ENCODE assay signal across 11 cellular contexts in genomic region chr2:200968735-200969134, GRCh38. TPM values are rescaled to one million over a fixed set of nuclear protein-coding genes. Genes with fewer than 3 reads are reported as not detected.
DNase-seq lines count a peak whose midpoint lies in the region; ATAC-seq, FAIRE-seq and TF ChIP-seq lines count a peak whose summit lies in the region.
"Had no signal": no experiment of that assay in that cellular context is flagged by ENCODE, and none has a peak within 500 bp of the region (broad histone marks: within the 10 kb centered on the region; RNA-seq: fewer than 3 reads in every experiment).

No MANE protein-coding gene starts in this region.

- peak; percentile 14; the same call in 1 of the 2 replicates for TF ChIP-seq CTCF in SK-N-SH (IDR thresholded peaks at IDR 0.05)
- no peak for TF ChIP-seq CTCF in K562 (IDR thresholded peaks at IDR 0.05 in 2 of 3, conservative IDR thresholded peaks at IDR 0.05 in 1 of 3; ENCODE audit: insufficient read depth in 2 of 3, low read depth in 1 of 3, low read length in 3 of 3)
- no peak for TF ChIP-seq CTCF in neutrophil (IDR thresholded peaks at IDR 0.05)

- intact Hi-C loops in K562 (cut with micrococcal nuclease), result no loop called here

- no peak overlapping the region for H3K27ac ChIP-seq in SK-N-SH (ENCODE audit: low read depth in 2 of 2, low read length in 1 of 2)
- peak overlapping the region; percentile 36; the same call in 1 of the 3 replicates for H3K27ac ChIP-seq in K562 (ENCODE audit: extremely low read depth, low read depth, low read length)
- H3K27ac ChIP-seq in neutrophil, result peak overlapping the region; percentile 55

- no peak overlapping the region for H2AFZ ChIP-seq in SK-N-SH (ENCODE audit: low read depth)
- no peak overlapping the region for H2AFZ ChIP-seq in K562 (ENCODE audit: low read depth, low read length)

- H3K9me3 ChIP-seq in SK-N-SH, result no peaks in the 10 kb centered on the region
- H3K9me3 ChIP-seq in K562 (replicated peaks; ENCODE audit: control insufficient read depth, insufficient read depth, low read depth, low read length), result no peaks in the 10 kb centered on the region
- no peaks in the 10 kb centered on the region for H3K9me3 ChIP-seq in neutrophil

- TF ChIP-seq POLR2A in K562 (conservative IDR thresholded peaks at IDR 0.05), result no peak

- TF ChIP-seq RAD21 in SK-N-SH (IDR thresholded peaks at IDR 0.05; ENCODE audit: low read length) (no peak), K562 (CRISPR knock-in tag; conservative IDR thresholded peaks at IDR 0.05 in 1 of 2, IDR thresholded peaks at IDR 0.05 in 1 of 2) (no peak)

- ATAC-seq in SK-N-SH treated with all-trans-retinoic acid at 6 μM for 48 hours (no peak), K562 (no peak)

- in situ Hi-C loops in KBM-7 (cut with MboI; ENCODE audit: low pct_unique_long_range_greater_than_20kb, low sequenced_read_pairs), result no loop called here
- in situ Hi-C loops in K562 (cut with MboI), result no loop called here

- FAIRE-seq in K562 (lab: Jason Lieb, UNC), result no peak

- no peak overlapping the region for H3K9ac ChIP-seq in SK-N-SH
- H3K9ac ChIP-seq in K562 (ENCODE audit: insufficient read depth in 1 of 2, low read depth in 2 of 2, low read length in 2 of 2), result no peak overlapping the region

- H4K20me1 ChIP-seq in SK-N-SH (ENCODE audit: insufficient read depth), result no peaks in the 10 kb centered on the region
- H4K20me1 ChIP-seq in K562 (replicated peaks; ENCODE audit: control insufficient read depth, insufficient read depth, low read length), result no peaks in the 10 kb centered on the region

- H3K4me1 ChIP-seq in SK-N-SH (ENCODE audit: control insufficient read depth in 1 of 2, insufficient read depth in 2 of 2, low read depth in 1 of 2, low read length in 1 of 2) (peaks cover 3 to 5% of the 10 kb centered on the region in 2 experiments; a peak in 3 of 4 replicates), K562 (replicated peaks in 1 of 2; ENCODE audit: control insufficient read depth in 2 of 2, insufficient read depth in 2 of 2, low read length in 2 of 2) (peaks cover 8 to 16% of the 10 kb centered on the region in 2 experiments; a peak in 4 of 5 replicates), neutrophil (ENCODE audit: control insufficient read depth in 1 of 2, insufficient read depth in 1 of 2, low read depth in 1 of 2, low read length in 1 of 2) (peaks cover 24 to 27% of the 10 kb centered on the region in 2 experiments)

- H3K9me2 ChIP-seq in SK-N-SH, result no peaks in the 10 kb centered on the region

- TF ChIP-seq EP300 in SK-N-SH (IDR thresholded peaks at IDR 0.05; ENCODE audit: borderline replicate concordance in 1 of 2, low read depth in 1 of 2, low read length in 1 of 2) (no peak), K562 (IDR thresholded peaks at IDR 0.05; ENCODE audit: low read length) (no peak)

- CTCF ChIA-PET in SK-N-SH (lab: Yijun Ruan, JAX), result no interaction called here
- CTCF ChIA-PET in K562 (lab: Yijun Ruan, JAX; ENCODE audit: low intra/inter-chr PET ratio), result no interaction called here

- H3K27me3 ChIP-seq in SK-N-SH (ENCODE audit: insufficient read depth) (no peaks in the 10 kb centered on the region), K562 (ENCODE audit: control insufficient read depth in 2 of 2, insufficient read depth in 2 of 2, low read length in 2 of 2) (no peaks in the 10 kb centered on the region), neutrophil (no peaks in the 10 kb centered on the region)

- DNase-seq in SK-N-SH (no peak), KBM-7 (peak; percentile 16), K562 (ENCODE audit: extremely low read depth in 1 of 4, low spot score in 3 of 4) (peak in 1 of 4 experiments; percentile 10), NCI-H748 (lab: John Stamatoyannopoulos, UW; ENCODE audit: unreplicated experiment) (no peak), DMS79 treated with DMSO at 0.1 percent for 48 hours (lab: John Stamatoyannopoulos, UW) (no peak)
- no peak for DNase-seq in central memory CD4-positive, alpha-beta T cell
- DNase-seq: GOT3, NCI-H524 treated with DMSO at 0.1 percent for 48 hours had no signal

- H3K36me3 ChIP-seq in SK-N-SH (replicated peaks in 1 of 2; ENCODE audit: control insufficient read depth in 1 of 2, insufficient read depth in 2 of 2, low read length in 1 of 2), result peaks cover 0 to 7% of the 10 kb centered on the region in 2 experiments
- H3K36me3 ChIP-seq in K562 (ENCODE audit: control insufficient read depth, insufficient read depth, low read length), result peaks cover 10% of the 10 kb centered on the region; the same call in 2 of the 3 replicates
- H3K36me3 ChIP-seq in neutrophil, result peaks cover 11% of the 10 kb centered on the region

- H3K9me1 ChIP-seq in K562 (ENCODE audit: control insufficient read depth, insufficient read depth, low read length), result no peaks in the 10 kb centered on the region

- H3K4me3 ChIP-seq in SK-N-SH (ENCODE audit: low read depth in 2 of 2, low read length in 1 of 2), result no peak overlapping the region
- no peak overlapping the region for H3K4me3 ChIP-seq in K562
- H3K4me3 ChIP-seq in neutrophil (ENCODE audit: low read depth in 1 of 2, low read length in 1 of 2), result peak overlapping the region in 1 of 2 experiments; percentile 1
- H3K4me3 ChIP-seq: skin epidermis had no signal

- 83% methylated on average over 2 of the region's 2 CpGs for WGBS in SK-N-SH (ENCODE audit: low lambda C conversion rate)
- 40% methylated on average over 2 of the region's 2 CpGs for WGBS in K562 (ENCODE audit: insufficient coverage, low coverage, missing lambda C conversion rate)

- POLR2A ChIA-PET in SK-N-SH (lab: Yijun Ruan, JAX), result no interaction called here
- POLR2A ChIA-PET in K562 (lab: Yijun Ruan, JAX), result interaction anchor here (0.9 kb wide), 1 partner anchor 11 kb away, joined by 3 read pairs; no protein-coding TSS in a partner anchor

- H3K4me2 ChIP-seq in SK-N-SH (no peak overlapping the region), K562 (ENCODE audit: insufficient read depth, low read length) (no peak overlapping the region)

- H3F3A ChIP-seq in SK-N-SH (replicated peaks; ENCODE audit: insufficient read depth), result peaks cover 14% of the 10 kb centered on the region

- H3K79me2 ChIP-seq in SK-N-SH (ENCODE audit: insufficient read depth) (peaks cover 25% of the 10 kb centered on the region), K562 (ENCODE audit: control insufficient read depth, insufficient read depth, low read length) (peaks cover 27% of the 10 kb centered on the region)

- BruUV-seq in K562 (replicated peaks; lab: Mats Ljungman, UMichigan), result no TSS peak

TF ChIP-seq in SK-N-SH, 30 proteins besides CTCF, POLR2A, EP300 and RAD21 (continues in another document):
- TF ChIP-seq, protein P1, sequence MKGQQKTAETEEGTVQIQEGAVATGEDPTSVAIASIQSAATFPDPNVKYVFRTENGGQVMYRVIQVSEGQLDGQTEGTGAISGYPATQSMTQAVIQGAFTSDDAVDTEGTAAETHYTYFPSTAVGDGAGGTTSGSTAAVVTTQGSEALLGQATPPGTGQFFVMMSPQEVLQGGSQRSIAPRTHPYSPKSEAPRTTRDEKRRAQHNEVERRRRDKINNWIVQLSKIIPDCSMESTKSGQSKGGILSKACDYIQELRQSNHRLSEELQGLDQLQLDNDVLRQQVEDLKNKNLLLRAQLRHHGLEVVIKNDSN (IDR thresholded peaks at IDR 0.05; ENCODE audit: borderline replicate concordance, low read depth), result no peak
- no peak for TF ChIP-seq EZH2phosphoT487 (IDR thresholded peaks at IDR 0.05; ENCODE audit: borderline replicate concordance, low read depth)
- TF ChIP-seq NFIC (IDR thresholded peaks at IDR 0.05; ENCODE audit: borderline replicate concordance), result no peak

TF ChIP-seq in SK-N-SH treated with all-trans-retinoic acid at 6 μM for 48 hours, 23 proteins besides CTCF, POLR2A, EP300 and RAD21 (continues in another document):
- TF ChIP-seq ESRRG (CRISPR knock-in tag; IDR thresholded peaks at IDR 0.05) (no peak), RARB (CRISPR knock-in tag; IDR thresholded peaks at IDR 0.05) (no peak), ZNF565 (CRISPR knock-in tag; conservative IDR thresholded peaks at IDR 0.05; ENCODE audit: low read depth) (no peak)

TF ChIP-seq in K562, 482 proteins besides CTCF, POLR2A, EP300 and RAD21:
- no peak for TF ChIP-seq U2AF2 (optimal IDR thresholded peaks at IDR 0.05; ENCODE audit: low read depth, low read length)
- TF ChIP-seq NR2C1 (IDR thresholded peaks at IDR 0.05), result peak; percentile 37; the same call in 1 of the 2 replicates
- TF ChIP-seq NR2C1 (tag; IDR thresholded peaks at IDR 0.05), result no peak

RNA-seq across cellular contexts. Expression of gene ORC2, which starts 5.3 kb away (rescaled TPM):
- polyA plus RNA-seq in SK-N-SH (2012; rRNA removed) (3.4 and 3.9 TPM in 2 replicates), K562 (2011; rRNA removed) (14.9 and 19.0 TPM in 2 replicates), K562 (2014; fragmentation: Illumina TruSeq; extraction: Trizol) (24.2 and 25.8 TPM in 2 replicates), K562 (2014; fragmentation: Nextera tagmentation; extraction: Ambion mirVana) (1 to 10 TPM; 5.6 to 9.7 TPM), K562 (2014; rRNA removed) (17.9 and 18.4 TPM in 2 replicates)
- 5.3 and 5.7 TPM in 2 replicates for polyA plus RNA-seq in SK-N-SH (2012; cell fraction: cytosol; rRNA removed)
- 5.7 and 12.3 TPM in 2 replicates for polyA plus RNA-seq in SK-N-SH (2012; cell fraction: nucleus; rRNA removed)
- total RNA-seq in K562 (2011; cell fraction: chromatin; rRNA removed; ENCODE audit: low replicate concordance), result 21.5 and 77.6 TPM in 2 replicates
- 10.7 and 12.2 TPM in 2 replicates for total RNA-seq in K562 (2011; cell fraction: nucleolus; rRNA removed)
- total RNA-seq in K562 (2011; cell fraction: nucleoplasm; rRNA removed), result 28.1 and 40.5 TPM in 2 replicates
- total RNA-seq in K562 (2014; rRNA removed) (15.4 and 16.6 TPM in 2 replicates), K562 (2014; rRNA removed; fragmentation: Illumina TruSeq; extraction: Trizol) (36.2 and 41.0 TPM in 2 replicates), K562 (2015; rRNA removed; fragmentation: Illumina TruSeq; extraction: Trizol) (28.1 and 30.9 TPM in 2 replicates), K562 (2021) (41.1 and 42.3 TPM in 2 replicates)
- 3.3 and 6.9 TPM in 2 replicates for polyA plus RNA-seq in K562 (2011; cell fraction: cytosol; rRNA removed)
- polyA plus RNA-seq in K562 (2011; cell fraction: nucleus; rRNA removed), result 31.6 and 51.0 TPM in 2 replicates
- 12.8 and 13.8 TPM in 2 replicates for polyA plus RNA-seq in K562 (2012)
- 12.9 and 20.4 TPM in 2 replicates for polyA minus RNA-seq in K562 (2011; rRNA and poly(A)+ RNA removed)
- polyA minus RNA-seq in K562 (2011; cell fraction: cytosol; rRNA and poly(A)+ RNA removed), result 14.2 and 19.1 TPM in 2 replicates
- polyA minus RNA-seq in K562 (2011; cell fraction: nucleus; rRNA and poly(A)+ RNA removed), result 8.5 and 18.2 TPM in 2 replicates

Comparison
In these comparisons a context has a peak if more than half of its experiments do, and no peak if none do; other contexts are left out.
1. H3K27ac ChIP-seq: peak in K562 (single experiment) and neutrophil (single experiment); none in SK-N-SH (0 of 2).
2. Of the 27 proteins assayed by ChIP-seq in both K562 and SK-N-SH: peak only in K562: none; only in SK-N-SH: CTCF; in both: none; in neither: 26.